ENCODE assay signal across 8 cellular contexts in the genomic region with DNA sequence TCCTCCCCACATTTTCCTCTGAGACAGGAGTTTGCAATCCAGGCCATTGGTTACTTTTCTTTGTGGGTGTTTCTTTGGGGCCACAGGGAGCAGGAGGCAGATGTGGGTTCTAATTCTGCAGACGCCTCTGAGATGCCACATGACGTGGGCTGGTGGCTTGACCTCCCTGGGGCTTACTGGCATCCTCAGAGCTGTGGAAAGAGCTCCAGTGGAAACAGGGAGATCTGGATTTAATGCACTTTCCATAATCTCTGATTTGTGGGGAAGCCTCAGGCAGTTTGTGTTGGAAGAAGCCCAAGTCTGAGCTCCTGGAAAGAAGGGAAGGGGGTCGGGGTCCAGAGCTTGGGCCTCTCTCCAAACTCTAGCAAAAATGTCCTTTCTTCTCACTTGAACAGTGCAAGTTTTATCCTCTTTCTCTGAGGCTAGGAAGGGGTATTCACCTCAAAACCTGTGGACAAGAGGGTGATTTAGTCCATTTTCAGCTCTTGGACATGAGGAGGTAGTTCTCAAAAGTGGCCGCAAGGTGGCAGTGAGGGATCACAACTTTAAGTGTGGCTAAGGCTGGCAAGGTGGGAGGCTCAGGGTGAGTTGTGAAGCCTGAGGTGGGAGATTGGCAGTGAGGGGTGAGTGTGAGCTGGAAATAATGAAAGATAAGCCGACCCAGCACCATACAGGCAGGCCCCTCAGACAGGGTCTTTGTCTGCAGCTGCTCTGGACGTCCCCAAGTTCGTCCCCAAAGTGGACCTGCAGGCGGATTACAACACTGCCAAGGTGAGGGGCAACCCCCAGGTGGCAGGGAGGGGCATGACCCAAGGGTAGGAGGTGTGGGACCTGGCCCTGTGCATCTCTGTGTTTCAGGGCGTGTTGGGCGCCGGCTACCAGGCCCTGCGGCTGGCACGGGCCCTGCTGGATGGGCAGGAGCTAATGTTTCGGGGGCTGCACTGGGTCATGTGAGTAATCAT. TPM values are rescaled to one million over a fixed set of nuclear protein-coding genes. Genes with fewer than 3 reads are reported as not detected.
DNase-seq lines count a peak whose midpoint lies in the region; ATAC-seq, FAIRE-seq and TF ChIP-seq lines count a peak whose summit lies in the region.

No MANE protein-coding gene starts in this region.

- TF ChIP-seq CTCF in AG10803 (conservative IDR thresholded peaks at IDR 0.05; ENCODE audit: low read length) (peak; percentile 84), GM20000 (IDR thresholded peaks at IDR 0.05; ENCODE audit: extremely low read depth, missing control alignments) (peak; percentile 50), bronchial epithelial cell (IDR thresholded peaks at IDR 0.05; ENCODE audit: insufficient read depth, low read length, severe bottlenecking) (peak; percentile 87)

- FAIRE-seq in bronchial epithelial cell (lab: Jason Lieb, UNC), result peak; percentile 60

- no peak overlapping the region for H3K4me3 ChIP-seq in AG10803 (ENCODE audit: low read length)
- no peak overlapping the region for H3K4me3 ChIP-seq in bronchial epithelial cell (ENCODE audit: low read depth, low read length)

- DNase-seq in AG10803 (ENCODE audit: low read depth) (peak; percentile 74), GM20000 (ENCODE audit: low spot score) (peak; percentile 82), NCI-H2227 treated with DMSO at 0.1 percent for 48 hours (lab: John Stamatoyannopoulos, UW) (peak; percentile 35), bronchial epithelial cell (ENCODE audit: low read depth) (peak; percentile 72), kidney glomerular epithelial cell (lab: John Stamatoyannopoulos, UW) (peak; percentile 35)
- peak; percentile 25 to 53 (median 40) for DNase-seq in activated CD4-positive, CD25-positive, alpha-beta regulatory T cell (lab: John Stamatoyannopoulos, UW)
- peak; percentile 43 to 68 (median 57) for DNase-seq in stimulated activated CD4-positive, alpha-beta T cell treated with anti-CD3 and anti-CD28 coated beads, TNF-alpha, amount 100 ng/mL, for 24 hours (ENCODE audit: low read depth in 3 of 3)

- H3K27me3 ChIP-seq in bronchial epithelial cell (ENCODE audit: control insufficient read depth, insufficient read depth, low read length), result no peaks in the 10 kb centered on the region

- peaks cover 7% of the 10 kb centered on the region for H3K36me3 ChIP-seq in bronchial epithelial cell (ENCODE audit: control insufficient read depth, insufficient read depth, low read length)

- ATAC-seq in GM19452 (IDR thresholded peaks at IDR 0.05; ENCODE audit: unreplicated experiment), result no peak

RNA-seq across cellular contexts. Expression of a gene that starts 9.2 kb away (rescaled TPM):
- total RNA-seq in bronchial epithelial cell, result 2.9 and 5.8 TPM in 2 replicates

RNA-seq across cellular contexts. Expression of a gene that starts 27.9 kb away (rescaled TPM):
- total RNA-seq in bronchial epithelial cell, result 3.4 and 4.6 TPM in 2 replicates
